In genomic region chr2:106575955-106576354, GRCh38 we compare ENCODE assay signal across 1 cellular context.
TF ChIP-seq lines count a peak whose summit lies in the region.

No MANE protein-coding gene starts in this region.

TF ChIP-seq in GM23338, 12 proteins besides CTCF, POLR2A, EP300 and RAD21 (continued from another document):
- TF ChIP-seq, protein P1, sequence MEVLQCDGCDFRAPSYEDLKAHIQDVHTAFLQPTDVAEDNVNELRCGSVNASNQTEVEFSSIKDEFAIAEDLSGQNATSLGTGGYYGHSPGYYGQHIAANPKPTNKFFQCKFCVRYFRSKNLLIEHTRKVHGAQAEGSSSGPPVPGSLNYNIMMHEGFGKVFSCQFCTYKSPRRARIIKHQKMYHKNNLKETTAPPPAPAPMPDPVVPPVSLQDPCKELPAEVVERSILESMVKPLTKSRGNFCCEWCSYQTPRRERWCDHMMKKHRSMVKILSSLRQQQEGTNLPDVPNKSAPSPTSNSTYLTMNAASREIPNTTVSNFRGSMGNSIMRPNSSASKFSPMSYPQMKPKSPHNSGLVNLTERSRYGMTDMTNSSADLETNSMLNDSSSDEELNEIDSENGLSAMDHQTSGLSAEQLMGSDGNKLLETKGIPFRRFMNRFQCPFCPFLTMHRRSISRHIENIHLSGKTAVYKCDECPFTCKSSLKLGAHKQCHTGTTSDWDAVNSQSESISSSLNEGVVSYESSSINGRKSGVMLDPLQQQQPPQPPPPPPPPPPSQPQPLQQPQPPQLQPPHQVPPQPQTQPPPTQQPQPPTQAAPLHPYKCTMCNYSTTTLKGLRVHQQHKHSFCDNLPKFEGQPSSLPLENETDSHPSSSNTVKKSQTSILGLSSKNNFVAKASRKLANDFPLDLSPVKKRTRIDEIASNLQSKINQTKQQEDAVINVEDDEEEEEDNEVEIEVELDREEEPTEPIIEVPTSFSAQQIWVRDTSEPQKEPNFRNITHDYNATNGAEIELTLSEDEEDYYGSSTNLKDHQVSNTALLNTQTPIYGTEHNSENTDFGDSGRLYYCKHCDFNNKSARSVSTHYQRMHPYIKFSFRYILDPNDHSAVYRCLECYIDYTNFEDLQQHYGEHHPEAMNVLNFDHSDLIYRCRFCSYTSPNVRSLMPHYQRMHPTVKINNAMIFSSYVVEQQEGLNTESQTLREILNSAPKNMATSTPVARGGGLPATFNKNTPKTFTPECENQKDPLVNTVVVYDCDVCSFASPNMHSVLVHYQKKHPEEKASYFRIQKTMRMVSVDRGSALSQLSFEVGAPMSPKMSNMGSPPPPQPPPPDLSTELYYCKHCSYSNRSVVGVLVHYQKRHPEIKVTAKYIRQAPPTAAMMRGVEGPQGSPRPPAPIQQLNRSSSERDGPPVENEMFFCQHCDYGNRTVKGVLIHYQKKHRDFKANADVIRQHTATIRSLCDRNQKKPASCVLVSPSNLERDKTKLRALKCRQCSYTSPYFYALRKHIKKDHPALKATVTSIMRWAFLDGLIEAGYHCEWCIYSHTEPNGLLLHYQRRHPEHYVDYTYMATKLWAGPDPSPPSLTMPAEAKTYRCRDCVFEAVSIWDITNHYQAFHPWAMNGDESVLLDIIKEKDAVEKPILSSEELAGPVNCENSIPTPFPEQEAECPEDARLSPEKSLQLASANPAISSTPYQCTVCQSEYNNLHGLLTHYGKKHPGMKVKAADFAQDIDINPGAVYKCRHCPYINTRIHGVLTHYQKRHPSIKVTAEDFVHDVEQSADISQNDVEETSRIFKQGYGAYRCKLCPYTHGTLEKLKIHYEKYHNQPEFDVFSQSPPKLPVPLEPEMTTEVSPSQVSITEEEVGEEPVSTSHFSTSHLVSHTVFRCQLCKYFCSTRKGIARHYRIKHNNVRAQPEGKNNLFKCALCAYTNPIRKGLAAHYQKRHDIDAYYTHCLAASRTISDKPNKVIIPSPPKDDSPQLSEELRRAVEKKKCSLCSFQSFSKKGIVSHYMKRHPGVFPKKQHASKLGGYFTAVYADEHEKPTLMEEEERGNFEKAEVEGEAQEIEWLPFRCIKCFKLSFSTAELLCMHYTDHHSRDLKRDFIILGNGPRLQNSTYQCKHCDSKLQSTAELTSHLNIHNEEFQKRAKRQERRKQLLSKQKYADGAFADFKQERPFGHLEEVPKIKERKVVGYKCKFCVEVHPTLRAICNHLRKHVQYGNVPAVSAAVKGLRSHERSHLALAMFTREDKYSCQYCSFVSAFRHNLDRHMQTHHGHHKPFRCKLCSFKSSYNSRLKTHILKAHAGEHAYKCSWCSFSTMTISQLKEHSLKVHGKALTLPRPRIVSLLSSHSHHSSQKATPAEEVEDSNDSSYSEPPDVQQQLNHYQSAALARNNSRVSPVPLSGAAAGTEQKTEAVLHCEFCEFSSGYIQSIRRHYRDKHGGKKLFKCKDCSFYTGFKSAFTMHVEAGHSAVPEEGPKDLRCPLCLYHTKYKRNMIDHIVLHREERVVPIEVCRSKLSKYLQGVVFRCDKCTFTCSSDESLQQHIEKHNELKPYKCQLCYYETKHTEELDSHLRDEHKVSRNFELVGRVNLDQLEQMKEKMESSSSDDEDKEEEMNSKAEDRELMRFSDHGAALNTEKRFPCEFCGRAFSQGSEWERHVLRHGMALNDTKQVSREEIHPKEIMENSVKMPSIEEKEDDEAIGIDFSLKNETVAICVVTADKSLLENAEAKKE (CRISPR knock-in tag; IDR thresholded peaks at IDR 0.05): peak; percentile 10; the same call in 1 of the 2 replicates
